ENCODE assay signal across 31 cellular contexts in genomic region chr14:100475268-100475667, GRCh38.
"Had no signal": no experiment of that assay in that cellular context is flagged by ENCODE, and none has a peak within 500 bp of the region (broad histone marks: within the 10 kb centered on the region; RNA-seq: fewer than 3 reads in every experiment).

No MANE protein-coding gene starts in this region.

- H3K27me3 Mint-ChIP-seq: activated B cell treated with CpG ODN at 0.5 μM for 24 hours; activated CD4-positive, alpha-beta memory T cell treated with anti-CD3 and anti-CD28 coated beads for 36 hours had no signal

- FAIRE-seq: bronchial epithelial cell had no signal

- H2AFZ ChIP-seq: PC-9 had no signal

- H3K9me3 Mint-ChIP-seq: activated B cell treated with CpG ODN at 0.5 μM for 24 hours; activated CD4-positive, alpha-beta memory T cell treated with anti-CD3 and anti-CD28 coated beads for 36 hours; activated naive CD4-positive, alpha-beta T cell treated with anti-CD3 and anti-CD28 coated beads for 36 hours; activated naive CD4-positive, alpha-beta T cell treated with anti-CD3 and anti-CD28 coated beads, Interleukin-2, amount 50 U/mL, for 72 hours; activated T-cell treated with anti-CD3 and anti-CD28 coated beads, Interleukin-2, amount 50 U/mL, for 4 hours; activated T-helper 1 cell treated with anti-CD3 and anti-CD28 coated beads, Interleukin-12 subunit alpha, Interleukin-12 subunit beta, Interleukin-2, Interleukin-4 antibody, amounts not matched to agents 30 ng/mL and 10 ng/mL and 1 ng/mL, durations not matched to agents 14 hours and 24 hours and 36 hours; brain had no signal

- H3K4me3 Mint-ChIP-seq: activated B cell treated with CpG ODN at 0.5 μM for 24 hours; activated CD4-positive, alpha-beta memory T cell treated with anti-CD3 and anti-CD28 coated beads for 36 hours; activated naive CD4-positive, alpha-beta T cell treated with anti-CD3 and anti-CD28 coated beads for 36 hours; activated T-cell treated with anti-CD3 and anti-CD28 coated beads, Interleukin-2, amount 50 U/mL, for 4 hours; activated T-helper 1 cell treated with anti-CD3 and anti-CD28 coated beads, Interleukin-12 subunit alpha, Interleukin-12 subunit beta, Interleukin-2, Interleukin-4 antibody, amounts not matched to agents 30 ng/mL and 10 ng/mL and 1 ng/mL, durations not matched to agents 14 hours and 24 hours and 36 hours; brain had no signal

- H3K27ac Mint-ChIP-seq: activated B cell treated with CpG ODN at 0.5 μM for 24 hours; activated CD4-positive, alpha-beta memory T cell treated with anti-CD3 and anti-CD28 coated beads for 36 hours; activated naive CD4-positive, alpha-beta T cell treated with anti-CD3 and anti-CD28 coated beads for 36 hours; activated naive CD4-positive, alpha-beta T cell treated with anti-CD3 and anti-CD28 coated beads, Interleukin-2, amount 50 U/mL, for 72 hours; activated T-helper 1 cell treated with anti-CD3 and anti-CD28 coated beads, Interleukin-12 subunit alpha, Interleukin-12 subunit beta, Interleukin-2, Interleukin-4 antibody, amounts not matched to agents 30 ng/mL and 10 ng/mL and 1 ng/mL, durations not matched to agents 14 hours and 24 hours and 36 hours had no signal

- H3K9me3 ChIP-seq: adrenal gland had no signal

- H3K36me3 ChIP-seq: adrenal gland had no signal

- H3K27me3 ChIP-seq: adrenal gland had no signal

- H3K36me3 Mint-ChIP-seq: activated CD4-positive, alpha-beta memory T cell treated with anti-CD3 and anti-CD28 coated beads for 36 hours; activated naive CD4-positive, alpha-beta T cell treated with anti-CD3 and anti-CD28 coated beads, Interleukin-2, amount 50 U/mL, for 72 hours had no signal

- H3K4me1 Mint-ChIP-seq: activated B cell treated with CpG ODN at 0.5 μM for 24 hours had no signal

- DNase-seq: activated B cell treated with CpG ODN at 0.5 μM for 24 hours; activated CD4-positive, alpha-beta memory T cell treated with anti-CD3 and anti-CD28 coated beads for 36 hours; activated CD4-positive, alpha-beta T cell treated with anti-CD3 and anti-CD28 coated beads for 4 hours; activated CD4-positive, alpha-beta T cell treated with anti-CD3 and anti-CD28 coated beads, Interleukin-2, amount 50 U/mL, for 1 hour; activated CD4-positive, CD25-positive, alpha-beta regulatory T cell treated with anti-CD3 and anti-CD28 coated beads, Interleukin-2, amount 50 U/mL, for 72 hours; activated CD8-positive, alpha-beta memory T cell treated with anti-CD3 and anti-CD28 coated beads, Interleukin-2, amount 50 U/mL, for 4 hours; activated gamma-delta T cell treated with Interleukin-2 at 50 U/mL for 16 hours; activated naive CD4-positive, alpha-beta T cell treated with anti-CD3 and anti-CD28 coated beads for 36 hours; activated T-cell treated with anti-CD3 and anti-CD28 coated beads for 4 hours; activated T-cell treated with anti-CD3 and anti-CD28 coated beads, Interleukin-2, amount 50 U/mL, for 4 hours; adrenal gland; central memory CD4-positive, alpha-beta T cell; NCI-H1105; NCI-H1417 treated with DMSO at 0.1 percent for 48 hours; NCI-H187 treated with DMSO at 0.1 percent for 48 hours; NCI-H2081 treated with DMSO at 0.1 percent for 48 hours; NCI-H510A; NCI-H526; NCI-H748 treated with DMSO at 0.1 percent for 48 hours; NK-92 treated with Interleukin-12 subunit alpha and Interleukin-12 subunit beta, amount 100 ng/mL, for 24 hours; PC-9; Right ventricle myocardium superior; SW 1271; T-helper 1 cell; T-helper 2 cell; T-helper 9 cell had no signal

- H3K27ac ChIP-seq: VCaP had no signal

- ATAC-seq: activated naive CD4-positive, alpha-beta T cell treated with anti-CD3 and anti-CD28 coated beads, Interleukin-2, amount 50 U/mL, for 72 hours; activated T-cell treated with anti-CD3 and anti-CD28 coated beads, Interleukin-2, amount 50 U/mL, for 4 hours had no signal

- H3K4me3 ChIP-seq: adrenal gland, PC-9 had no signal
